In genomic region chr14:76953196-76953945, GRCh38 we compare ENCODE assay signal across 8 cellular contexts.
A peak's percentile ranks its signal among the peaks of the same experiment; 100 is the strongest.
DNase-seq lines count a peak whose midpoint lies in the region; ATAC-seq and TF ChIP-seq lines count a peak whose summit lies in the region.

No MANE protein-coding gene starts in this region.

- H3K4me1 ChIP-seq in Karpas-422 (ENCODE audit: low read length) (peaks cover 26% of the 10 kb centered on the region), mucosa of descending colon (ENCODE audit: low read depth) (peaks cover 39% of the 10 kb centered on the region), thymus (ENCODE audit: control insufficient read depth, insufficient read depth, low read length) (peaks cover 21% of the 10 kb centered on the region)
- H3K4me1 ChIP-seq in effector memory CD4-positive, alpha-beta T cell (ENCODE audit: control insufficient read depth, insufficient read depth, low read length, poor library complexity, severe bottlenecking), result peaks cover 48% of the 10 kb centered on the region

- H3K4me3 ChIP-seq in Karpas-422 (ENCODE audit: low read length) (no peak overlapping the region), mucosa of descending colon (no peak overlapping the region), thymus (ENCODE audit: low read length) (peak overlapping the region; percentile 25)
- peak overlapping the region; percentile 29 for H3K4me3 ChIP-seq in effector memory CD4-positive, alpha-beta T cell (ENCODE audit: insufficient read depth, low read depth, low read length, poor library complexity, severe bottlenecking)

- no peak for TF ChIP-seq CTCF in mucosa of descending colon (IDR thresholded peaks at IDR 0.05)

- no peak overlapping the region for H2AFZ ChIP-seq in Karpas-422 (ENCODE audit: low read length)

- H3K27me3 ChIP-seq in Karpas-422 (ENCODE audit: low read length) (no peaks in the 10 kb centered on the region), thymus (ENCODE audit: control insufficient read depth, insufficient read depth) (no peaks in the 10 kb centered on the region)
- H3K27me3 ChIP-seq in effector memory CD4-positive, alpha-beta T cell (replicated peaks; ENCODE audit: control insufficient read depth, insufficient read depth, low read length, poor library complexity, severe bottlenecking), result no peaks in the 10 kb centered on the region

- peak; percentile 60 for DNase-seq in COLO668 (lab: John Stamatoyannopoulos, UW; ENCODE audit: unreplicated experiment)
- DNase-seq in Karpas-422, result no peak
- peak; percentile 57 to 64 for DNase-seq in activated CD4-positive, alpha-beta T cell treated with anti-CD3 and anti-CD28 coated beads for 4 hours
- DNase-seq in effector memory CD4-positive, alpha-beta T cell, result peak in 2 of 3 donors; percentile 8 to 32
- peak; percentile 77 to 81 (median 79) for DNase-seq in mucosa of descending colon
- DNase-seq in GF-D8 (lab: John Stamatoyannopoulos, UW), result no peak

- H3K36me3 ChIP-seq in Karpas-422 (ENCODE audit: insufficient read depth, low read length) (no peaks in the 10 kb centered on the region), mucosa of descending colon (ENCODE audit: low read depth) (no peaks in the 10 kb centered on the region), thymus (ENCODE audit: control insufficient read depth, insufficient read depth) (no peaks in the 10 kb centered on the region)
- no peaks in the 10 kb centered on the region for H3K36me3 ChIP-seq in effector memory CD4-positive, alpha-beta T cell (ENCODE audit: control insufficient read depth, insufficient read depth, low read length)

- no peak overlapping the region for H3K4me2 ChIP-seq in Karpas-422 (ENCODE audit: low read depth, low read length, poor library complexity, severe bottlenecking)

- H3K27ac ChIP-seq in Karpas-422 (ENCODE audit: low read length) (no peak overlapping the region), thymus (ENCODE audit: low read depth) (peak overlapping the region; percentile 89)
- peak overlapping the region; percentile 75 for H3K27ac ChIP-seq in effector memory CD4-positive, alpha-beta T cell (ENCODE audit: insufficient read depth, low read length, poor library complexity, severe bottlenecking)

- intact Hi-C loops in mucosa of descending colon (cut with DNase I, micrococcal nuclease), result loop anchor here (5.0 to 10.0 kb wide), 2 partner anchors 61 to 74 kb away; partner anchors contain the start of gene IRF2BPL (in 1 of the 2)

- WGBS in thymus, result 43% methylated on average over 12 of the region's 12 CpGs

- H3K9me3 ChIP-seq in Karpas-422 (ENCODE audit: low read length) (no peaks in the 10 kb centered on the region), mucosa of descending colon (no peaks in the 10 kb centered on the region), thymus (ENCODE audit: control insufficient read depth) (no peaks in the 10 kb centered on the region)
- no peaks in the 10 kb centered on the region for H3K9me3 ChIP-seq in effector memory CD4-positive, alpha-beta T cell (ENCODE audit: control insufficient read depth, low read length)

- no peaks in the 10 kb centered on the region for H3K79me2 ChIP-seq in Karpas-422 (ENCODE audit: low read length)

- no peaks in the 10 kb centered on the region; the same call in 1 of the 2 replicates for H4K20me1 ChIP-seq in Karpas-422 (ENCODE audit: insufficient read depth, low read depth, low read length)

- H3K9ac ChIP-seq in Karpas-422 (ENCODE audit: low read length), result peak overlapping the region; percentile 15

- H3K9me2 ChIP-seq in Karpas-422 (replicated peaks; ENCODE audit: insufficient read depth, low read length), result no peaks in the 10 kb centered on the region

- ATAC-seq in mucosa of descending colon (peak; percentile 63), HG03457 (IDR thresholded peaks at IDR 0.05; ENCODE audit: unreplicated experiment) (no peak)

Comparison
In these comparisons a context has a peak if more than half of its experiments do, and no peak if none do; other contexts are left out.
1. DNase-seq: peak in COLO668 (single experiment), activated CD4-positive, alpha-beta T cell treated with anti-CD3 and anti-CD28 coated beads for 4 hours (2 of 2), effector memory CD4-positive, alpha-beta T cell (2 of 3) and mucosa of descending colon (3 of 3); none in Karpas-422 (single experiment) and GF-D8 (single experiment).
2. H3K4me3 ChIP-seq: peak in effector memory CD4-positive, alpha-beta T cell (single experiment) and thymus (single experiment); none in Karpas-422 (single experiment) and mucosa of descending colon (single experiment).